ENCODE assay signal across 20 cellular contexts in the genomic region with DNA sequence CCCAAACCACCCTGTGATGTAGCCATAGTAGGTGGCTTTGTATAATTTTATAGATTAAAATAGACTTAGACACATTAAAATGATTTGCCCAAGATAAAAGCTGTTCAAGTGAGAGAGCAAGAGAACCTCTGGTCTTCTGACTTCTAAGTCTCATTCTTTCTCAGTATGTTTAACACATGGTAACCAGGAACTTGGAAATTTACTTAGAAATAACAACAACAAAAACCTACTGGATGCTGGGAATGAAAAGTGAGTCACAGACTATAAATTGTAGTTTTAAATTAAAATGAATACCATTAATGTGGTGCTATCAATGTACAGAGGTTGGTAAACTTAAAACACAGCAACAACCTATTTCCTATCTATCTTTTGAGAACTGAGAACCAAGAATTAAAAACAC. TPM values are rescaled to one million over a fixed set of nuclear protein-coding genes. Genes with fewer than 3 reads are reported as not detected.
DNase-seq lines count a peak whose midpoint lies in the region; ATAC-seq, FAIRE-seq and TF ChIP-seq lines count a peak whose summit lies in the region.
"Had no signal": no experiment of that assay in that cellular context is flagged by ENCODE, and none has a peak within 500 bp of the region (broad histone marks: within the 10 kb centered on the region; RNA-seq: fewer than 3 reads in every experiment).

No MANE protein-coding gene starts in this region.

- H3K36me3 ChIP-seq in GM12878 (ENCODE audit: control insufficient read depth in 2 of 2, insufficient read depth in 2 of 2, low read length in 1 of 2): peaks cover 0 to 7% of the 10 kb centered on the region in 2 experiments; a peak in 3 of 4 replicates

- H3K9me3 ChIP-seq in GM12878 (replicated peaks; ENCODE audit: control insufficient read depth, insufficient read depth, low read length): no peaks in the 10 kb centered on the region
- H3K9me3 ChIP-seq: left lung, SJSA1 had no signal

- peak overlapping the region; percentile 73; the same call in 1 of the 2 replicates for H3K4me2 ChIP-seq in GM12878 (ENCODE audit: control insufficient read depth, insufficient read depth)

- POLR2A ChIA-PET in activated CD4-positive, alpha-beta T cell treated with anti-CD3 and anti-CD28 coated beads, Interleukin-2, amount 10 ng/mL, durations not matched to agents 7 days and 5 days (lab: Charles Lee): no interaction called here
- POLR2A ChIA-PET in GM12878 (lab: Charles Lee): no interaction called here

- H3K4me1 ChIP-seq in GM12878 (ENCODE audit: control insufficient read depth, insufficient read depth, low read length): peaks cover 14% of the 10 kb centered on the region
- H3K4me1 ChIP-seq: left lung had no signal

- H3K4me3 ChIP-seq in GM12878: no peak overlapping the region
- H3K4me3 ChIP-seq in skeletal muscle cell (ENCODE audit: low read depth, low read length): no peak overlapping the region
- H3K4me3 ChIP-seq: dorsolateral prefrontal cortex, left lung, SJSA1 had no signal

- FAIRE-seq in GM12878 (lab: Jason Lieb, UNC): no peak
- FAIRE-seq: H1 had no signal

- H3K27ac Mint-ChIP-seq in activated CD4-positive, alpha-beta T cell treated with anti-CD3 and anti-CD28 coated beads, Interleukin-2, amount 10 ng/mL, durations not matched to agents 7 days and 5 days: peak overlapping the region; percentile 52

- intact Hi-C loops in GM12878 (cut with micrococcal nuclease; ENCODE audit: unreplicated experiment): loop anchor here (10.0 kb wide), 1 partner anchor 1297 kb away; no protein-coding TSS in a partner anchor

- no peak overlapping the region for H3K4me3 Mint-ChIP-seq in activated CD4-positive, alpha-beta T cell treated with anti-CD3 and anti-CD28 coated beads, Interleukin-2, amount 10 ng/mL, durations not matched to agents 7 days and 5 days

- TF ChIP-seq EP300 in GM12878 (IDR thresholded peaks at IDR 0.05; ENCODE audit: borderline replicate concordance in 1 of 2, control insufficient read depth in 1 of 2, low read depth in 2 of 2, low read length in 2 of 2): no peak

- no peak for DNase-seq in activated CD4-positive, alpha-beta T cell treated with anti-CD3 and anti-CD28 coated beads, Interleukin-2, amount 10 ng/mL, durations not matched to agents 7 days and 5 days
- DNase-seq in activated CD4-positive, alpha-beta T cell treated with anti-CD3 and anti-CD28 coated beads, Interleukin-2, amount 50 U/mL, for 48 hours: no peak
- DNase-seq in GM12878 (ENCODE audit: low read depth, low spot score): no peak
- DNase-seq in skeletal muscle cell (ENCODE audit: low read depth): peak; percentile 21
- DNase-seq in activated effector memory CD4-positive, alpha-beta T cell treated with anti-CD3 and anti-CD28 coated beads, Interleukin-2, amount 50 U/mL, for 16 hours: no peak
- no peak for DNase-seq in stimulated activated CD8-positive, alpha-beta memory T cell treated with anti-CD3 and anti-CD28 coated beads, Interleukin-4, amount 100 ng/mL, for 48 hours
- DNase-seq in NCI-H2227 treated with DMSO at 0.1 percent for 48 hours (lab: John Stamatoyannopoulos, UW): no peak
- DNase-seq: activated effector memory CD4-positive, alpha-beta T cell treated with Interleukin-2 at 50 U/mL for 16 hours; COR-L47; dorsolateral prefrontal cortex; left lung; NCI-H1417 treated with DMSO at 0.1 percent for 48 hours; NCI-H446; stimulated activated CD4-positive, alpha-beta T cell treated with anti-CD3 and anti-CD28 coated beads, Interleukin-12 subunit alpha, Interleukin-12 subunit beta, amount 100 ng/mL, for 4 hours; substantia nigra had no signal

- ATAC-seq in HG02885 (IDR thresholded peaks at IDR 0.05; ENCODE audit: poor library complexity, unreplicated experiment) (peak; percentile 2), GM12878 (peak; percentile 7)
- ATAC-seq: left lung had no signal

- H3K9me3 Mint-ChIP-seq in activated CD4-positive, alpha-beta T cell treated with anti-CD3 and anti-CD28 coated beads, Interleukin-2, amount 10 ng/mL, durations not matched to agents 7 days and 5 days: no peaks in the 10 kb centered on the region
- H3K9me3 Mint-ChIP-seq: IgD-negative memory B cell had no signal

- no peaks in the 10 kb centered on the region for H3K27me3 Mint-ChIP-seq in activated CD4-positive, alpha-beta T cell treated with anti-CD3 and anti-CD28 coated beads, Interleukin-2, amount 10 ng/mL, durations not matched to agents 7 days and 5 days
- H3K27me3 Mint-ChIP-seq: IgD-negative memory B cell, progenitor cell of endocrine pancreas had no signal

- H4K20me1 ChIP-seq in GM12878 (ENCODE audit: control insufficient read depth, insufficient read depth): no peaks in the 10 kb centered on the region

- in situ Hi-C loops in GM12878 (cut with MboI): no loop called here

- H3K9ac ChIP-seq in GM12878 (ENCODE audit: control insufficient read depth, insufficient read depth, low read length): 0 out of 2 replicates have a peak overlapping the region, but pooled peaks have one; percentile 1

- BruUV-seq in GM12878 (replicated peaks; lab: Mats Ljungman, UMichigan): no TSS peak

- no peak for TF ChIP-seq POLR2A in GM12878 (IDR thresholded peaks at IDR 0.05; ENCODE audit: low read depth, low read length)

- no peak for TF ChIP-seq CTCF in GM12878 (IDR thresholded peaks at IDR 0.05 in 2 of 3, conservative IDR thresholded peaks at IDR 0.05 in 1 of 3; ENCODE audit: control insufficient read depth in 2 of 3, extremely low read depth in 1 of 3, insufficient read depth in 1 of 3, low read depth in 3 of 3, low read length in 3 of 3)

- H3K4me1 Mint-ChIP-seq in activated CD4-positive, alpha-beta T cell treated with anti-CD3 and anti-CD28 coated beads, Interleukin-2, amount 10 ng/mL, durations not matched to agents 7 days and 5 days: peaks cover 4% of the 10 kb centered on the region

- RAD21 ChIA-PET in GM12878 (lab: Charles Lee; ENCODE audit: unreplicated experiment): interaction anchor here (0.7 to 1.0 kb wide), 3 partner anchors 9 to 208 kb away, joined by 3 read pairs; no protein-coding TSS in a partner anchor

- H3K27ac ChIP-seq in GM12878 (ENCODE audit: control insufficient read depth, insufficient read depth): peak overlapping the region; percentile 62
- H3K27ac ChIP-seq: dorsolateral prefrontal cortex, left lung, SJSA1 had no signal

- no peaks in the 10 kb centered on the region for H3K27me3 ChIP-seq in GM12878 (replicated peaks in 1 of 2; ENCODE audit: control insufficient read depth in 2 of 2, insufficient read depth in 2 of 2, low read length in 1 of 2)
- H3K27me3 ChIP-seq: dorsolateral prefrontal cortex, left lung, SJSA1 had no signal

- H3K36me3 Mint-ChIP-seq in activated CD4-positive, alpha-beta T cell treated with anti-CD3 and anti-CD28 coated beads, Interleukin-2, amount 10 ng/mL, durations not matched to agents 7 days and 5 days (ENCODE audit: low read depth): peaks cover 5% of the 10 kb centered on the region

- no peaks in the 10 kb centered on the region for H3K79me2 ChIP-seq in GM12878 (ENCODE audit: control insufficient read depth, insufficient read depth, low read length)

- no peak overlapping the region for H2AFZ ChIP-seq in GM12878 (ENCODE audit: control insufficient read depth, low read depth, low read length)

- CTCF ChIA-PET in activated CD4-positive, alpha-beta T cell treated with anti-CD3 and anti-CD28 coated beads, Interleukin-2, amount 10 ng/mL, durations not matched to agents 7 days and 5 days (lab: Charles Lee): no interaction called here
- CTCF ChIA-PET in GM12878 (lab: Yijun Ruan, JAX): interaction anchor here (1.2 kb wide), 1 partner anchor 219 kb away, joined by 3 read pairs; no protein-coding TSS in a partner anchor

- SMC1A ChIA-PET in GM12878 (lab: Charles Lee; ENCODE audit: uncharacterized antibody, unreplicated experiment): interaction anchor here (2.1 kb wide), 1 partner anchor 313 kb away, joined by 8 read pairs; no protein-coding TSS in a partner anchor

- TF ChIP-seq RAD21 in GM12878 (IDR thresholded peaks at IDR 0.05; ENCODE audit: insufficient read depth, low read depth, low read length): no peak

TF ChIP-seq in GM12878, 131 proteins besides CTCF, POLR2A, EP300 and RAD21 (continues in another document):
- 0 out of 2 replicates have a peak, but pooled peaks have one; percentile 2 for TF ChIP-seq SMARCA5 (IDR thresholded peaks at IDR 0.05)
- TF ChIP-seq E2F4 (IDR thresholded peaks at IDR 0.05; ENCODE audit: low read depth, low read length): no peak
- TF ChIP-seq POLR2AphosphoS5 (IDR thresholded peaks at IDR 0.05; ENCODE audit: low read length): no peak

RNA-seq across cellular contexts. Expression of gene HMGCR, which starts 30.4 kb away (rescaled TPM):
- 10 to 100 TPM; 49.4 to 51.1 TPM for total RNA-seq in activated CD4-positive, alpha-beta T cell treated with anti-CD3 and anti-CD28 coated beads, Interleukin-2, amount 10 ng/mL, durations not matched to agents 7 days and 5 days
- total RNA-seq in GM12878 (2013; cell fraction: nucleolus; rRNA removed): 369 and 374 TPM in 2 replicates
- total RNA-seq in GM12878 (2014; rRNA removed) (73.9 and 82.9 TPM in 2 replicates), GM12878 (2014; rRNA removed; fragmentation: Illumina TruSeq; extraction: Trizol) (104 and 110 TPM in 2 replicates), GM12878 (2021) (119 and 130 TPM in 2 replicates)
- 29.7 TPM for polyA plus RNA-seq in GM12878 (2011; ENCODE audit: low read depth)
- polyA plus RNA-seq in GM12878 (2011; rRNA removed) (119 and 174 TPM in 2 replicates), GM12878 (2014; fragmentation: Illumina TruSeq; extraction: Trizol) (89.2 and 120 TPM in 2 replicates), GM12878 (2014; fragmentation: Nextera tagmentation; extraction: Ambion mirVana) (10 to 100 TPM; 30.8 to 39.0 TPM), GM12878 (2014; rRNA removed) (65.2 and 73.9 TPM in 2 replicates), GM12878 (2016; fragmentation: Nextera tagmentation; extraction: Ambion mirVana) (10 to 100 TPM; 55.5 to 61.6 TPM)
- polyA plus RNA-seq in GM12878 (2011; cell fraction: cytosol; rRNA removed): 42.8 and 51.7 TPM in 2 replicates
- polyA plus RNA-seq in GM12878 (2011; cell fraction: nucleus; rRNA removed): 122 and 154 TPM in 2 replicates
- polyA plus RNA-seq in GM12878 (2012): 48.4 and 72.6 TPM in 2 replicates
- 228 and 334 TPM in 2 replicates for polyA minus RNA-seq in GM12878 (2011; rRNA and poly(A)+ RNA removed)
- polyA minus RNA-seq in GM12878 (2011; cell fraction: cytosol; rRNA and poly(A)+ RNA removed): 50.6 and 59.6 TPM in 2 replicates
- polyA minus RNA-seq in GM12878 (2011; cell fraction: nucleus; rRNA and poly(A)+ RNA removed): 159 and 183 TPM in 2 replicates
